13 cellular contexts compared by ENCODE assay signal in the genomic region with DNA sequence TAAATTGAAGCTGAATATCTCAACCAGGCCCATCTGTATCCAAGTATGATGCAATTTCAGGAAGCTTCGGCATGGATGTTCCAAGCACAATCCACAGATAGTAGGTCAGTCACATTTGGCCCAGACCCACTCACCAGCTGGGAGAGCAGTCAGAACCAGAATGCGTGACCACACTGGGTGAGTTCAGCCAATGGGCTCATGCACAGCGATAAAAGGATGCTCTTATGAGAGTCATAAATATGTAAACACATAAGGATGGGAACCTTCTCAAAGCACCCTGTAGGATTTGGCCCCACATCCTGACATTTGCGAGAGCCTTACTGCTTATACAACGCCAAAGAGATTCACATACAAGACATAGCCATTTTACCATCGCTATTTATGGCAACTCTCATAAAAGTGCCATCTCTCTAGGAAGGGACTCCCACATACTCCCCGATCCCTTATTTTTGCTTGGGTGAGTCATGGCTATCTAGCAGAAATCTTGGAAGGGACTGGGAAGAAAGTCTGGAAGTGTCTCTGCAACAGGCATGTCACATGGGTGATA. TPM values are rescaled to one million over a fixed set of nuclear protein-coding genes. Genes with fewer than 3 reads are reported as not detected.
DNase-seq lines count a peak whose midpoint lies in the region; ATAC-seq and TF ChIP-seq lines count a peak whose summit lies in the region.
"Had no signal": no experiment of that assay in that cellular context is flagged by ENCODE, and none has a peak within 500 bp of the region (broad histone marks: within the 10 kb centered on the region; RNA-seq: fewer than 3 reads in every experiment).

No MANE protein-coding gene starts in this region.

- H3K4me3 Mint-ChIP-seq in stimulated activated memory B cell treated with anti-CD40 and anti-IgM and Interleukin-4, amounts not matched to agents 10 μg/mL and 1 μg/mL and 100 μg/mL, for 72 hours, result no peak overlapping the region
- H3K4me3 Mint-ChIP-seq: activated T-cell treated with anti-CD3 and anti-CD28 coated beads, Interleukin-2, amount 50 U/mL, for 4 hours; B cell; memory B cell had no signal

- peak; percentile 78 for DNase-seq in AG08395 (ENCODE audit: low spot score)
- peak in 6 of 7 donors; percentile 41 to 81 (median 52) for DNase-seq in adrenal gland
- peak; percentile 83 for DNase-seq in Right ventricle myocardium superior
- no peak for DNase-seq in omental fat pad (ENCODE audit: low spot score)
- no peak for DNase-seq in HK-2 (ENCODE audit: unreplicated experiment)
- DNase-seq in GM13977 (ENCODE audit: low spot score), result no peak
- DNase-seq in stimulated activated CD8-positive, alpha-beta memory T cell treated with anti-CD3 and anti-CD28 coated beads, Interleukin-4, amount 100 ng/mL, for 48 hours, result no peak
- DNase-seq: activated T-cell treated with anti-CD3 and anti-CD28 coated beads, Interleukin-2, amount 50 U/mL, for 4 hours; NK-92 treated with Interleukin-12 subunit alpha and Interleukin-12 subunit beta, amount 100 ng/mL, for 24 hours; stimulated activated CD4-positive, alpha-beta T cell treated with anti-CD3 and anti-CD28 coated beads, Interleukin-1b, Interleukin-23, amount 100 ng/mL, for 48 hours had no signal

- no peak for TF ChIP-seq CTCF in adrenal gland (IDR thresholded peaks at IDR 0.05)
- TF ChIP-seq CTCF in omental fat pad (IDR thresholded peaks at IDR 0.05), result no peak
- no peak for TF ChIP-seq CTCF in GM13977 (IDR thresholded peaks at IDR 0.05; ENCODE audit: extremely low read depth, insufficient read depth, missing control alignments)

- H3K27ac Mint-ChIP-seq in stimulated activated memory B cell treated with anti-CD40 and anti-IgM and Interleukin-4, amounts not matched to agents 10 μg/mL and 1 μg/mL and 100 μg/mL, for 72 hours, result no peak overlapping the region
- H3K27ac Mint-ChIP-seq: B cell, memory B cell had no signal

- H3K36me3 Mint-ChIP-seq in stimulated activated memory B cell treated with anti-CD40 and anti-IgM and Interleukin-4, amounts not matched to agents 10 μg/mL and 1 μg/mL and 100 μg/mL, for 72 hours, result no peaks in the 10 kb centered on the region
- H3K36me3 Mint-ChIP-seq: memory B cell had no signal

- intact Hi-C loops in adrenal gland (cut with DNase I), result no loop called here
- intact Hi-C loops in Right ventricle myocardium superior (cut with DNase I), result no loop called here

- ATAC-seq in Right ventricle myocardium superior (ENCODE audit: poor library complexity), result peak; percentile 70
- ATAC-seq in omental fat pad (ENCODE audit: low FRiP score), result peak; percentile 42
- no peak for ATAC-seq in stimulated activated memory B cell treated with anti-CD40 and anti-IgM and Interleukin-4, amounts not matched to agents 10 μg/mL and 1 μg/mL and 100 μg/mL, for 72 hours
- ATAC-seq: activated T-cell treated with anti-CD3 and anti-CD28 coated beads, Interleukin-2, amount 50 U/mL, for 4 hours had no signal

- in situ Hi-C loops in GM13977 (cut with MboI; ENCODE audit: low pct_unique_long_range_greater_than_20kb, low sequenced_read_pairs, unreplicated experiment), result no loop called here

- H3K27ac ChIP-seq in adrenal gland, result peak overlapping the region in 1 of 5 donors; percentile 42

- no peaks in the 10 kb centered on the region for H3K36me3 ChIP-seq in adrenal gland (replicated peaks in 1 of 2)

- H3K27me3 ChIP-seq in adrenal gland, result peaks cover 25% of the 10 kb centered on the region

- TF ChIP-seq POLR2A in adrenal gland (IDR thresholded peaks at IDR 0.05), result no peak

- no peak overlapping the region for H3K4me3 ChIP-seq in adrenal gland

- H3K4me1 Mint-ChIP-seq in stimulated activated memory B cell treated with anti-CD40 and anti-IgM and Interleukin-4, amounts not matched to agents 10 μg/mL and 1 μg/mL and 100 μg/mL, for 72 hours, result peaks cover 20% of the 10 kb centered on the region

- no peaks in the 10 kb centered on the region for H3K9me3 Mint-ChIP-seq in stimulated activated memory B cell treated with anti-CD40 and anti-IgM and Interleukin-4, amounts not matched to agents 10 μg/mL and 1 μg/mL and 100 μg/mL, for 72 hours
- H3K9me3 Mint-ChIP-seq: activated T-cell treated with anti-CD3 and anti-CD28 coated beads, Interleukin-2, amount 50 U/mL, for 4 hours; memory B cell had no signal

- H3K9me3 ChIP-seq in adrenal gland (replicated peaks in 1 of 3), result no peaks in the 10 kb centered on the region

- 58 to 75% (median 63%) methylated on average over 7 of the region's 7 CpGs for WGBS in adrenal gland, 4 donors

- peaks cover 12 to 20% of the 10 kb centered on the region in 2 donors for H3K4me1 ChIP-seq in adrenal gland (replicated peaks in 1 of 2)

- peaks cover 97% of the 10 kb centered on the region for H3K27me3 Mint-ChIP-seq in stimulated activated memory B cell treated with anti-CD40 and anti-IgM and Interleukin-4, amounts not matched to agents 10 μg/mL and 1 μg/mL and 100 μg/mL, for 72 hours

RNA-seq across cellular contexts. Expression of gene AFAP1L2, which starts 3.0 kb away (rescaled TPM):
- 1 to 10 TPM; 1.7 to 9.4 (median 4.5) TPM for total RNA-seq in adrenal gland
- 1 to 10 TPM; 1.4 to 3.2 (median 2.5) TPM for polyA plus RNA-seq in adrenal gland
- total RNA-seq in Right ventricle myocardium superior, result 5.3 TPM
- 10 to 100 TPM in 1 of 4 donors, 1 to 10 TPM in 3; 3.7 to 18.8 (median 4.5) TPM for total RNA-seq in omental fat pad

Comparison
In these comparisons a context has a peak if more than half of its experiments do, and no peak if none do; other contexts are left out.
1. DNase-seq: peak in AG08395 (single experiment), adrenal gland (6 of 7) and Right ventricle myocardium superior (single experiment); none in omental fat pad (single experiment), HK-2 (single experiment), GM13977 (single experiment) and stimulated activated CD8-positive, alpha-beta memory T cell treated with anti-CD3 and anti-CD28 coated beads, Interleukin-4, amount 100 ng/mL, for 48 hours (single experiment).